ENCODE assay signal across 8 cellular contexts in genomic region chr10:62048919-62049636, GRCh38.
DNase-seq lines count a peak whose midpoint lies in the region; TF ChIP-seq lines count a peak whose summit lies in the region.

No MANE protein-coding gene starts in this region.

- H3K27me3 Mint-ChIP-seq in activated T-cell treated with anti-CD3 and anti-CD28 coated beads, Interleukin-2, amount 50 U/mL, for 24 hours = no peaks in the 10 kb centered on the region

- TF ChIP-seq CTCF in GM12865 (IDR thresholded peaks at IDR 0.05; ENCODE audit: insufficient read depth, low read depth, low read length, missing control alignments) = no peak

- H3K4me3 ChIP-seq in GM12865 (ENCODE audit: low read depth, low read length) = peak overlapping the region; percentile 71

- H3K9me3 Mint-ChIP-seq in activated T-cell treated with anti-CD3 and anti-CD28 coated beads, Interleukin-2, amount 50 U/mL, for 24 hours = peaks cover 6% of the 10 kb centered on the region

- H3K4me3 Mint-ChIP-seq in activated T-cell treated with anti-CD3 and anti-CD28 coated beads, Interleukin-2, amount 50 U/mL, for 24 hours = peak overlapping the region; percentile 90

- H3K4me1 Mint-ChIP-seq in activated T-cell treated with anti-CD3 and anti-CD28 coated beads, Interleukin-2, amount 50 U/mL, for 24 hours (ENCODE audit: low read depth) = peaks cover 99% of the 10 kb centered on the region

- H3K27ac Mint-ChIP-seq in activated T-cell treated with anti-CD3 and anti-CD28 coated beads, Interleukin-2, amount 50 U/mL, for 24 hours = peak overlapping the region; percentile 100

- DNase-seq in GM12865 (ENCODE audit: low read depth) = peak; percentile 66
- DNase-seq in NCI-H748 (lab: John Stamatoyannopoulos, UW; ENCODE audit: unreplicated experiment) = peak; percentile 82
- DNase-seq in activated T-cell treated with anti-CD3 and anti-CD28 coated beads, Interleukin-2, amount 50 U/mL, for 24 hours = peak; percentile 83
- peak; percentile 88 for DNase-seq in epithelial cell of prostate (ENCODE audit: low read depth, low spot score)
- DNase-seq in mucosa of gallbladder (ENCODE audit: low spot score) = peak; percentile 84
- peak; percentile 39 for DNase-seq in stimulated activated CD8-positive, alpha-beta memory T cell treated with anti-CD3 and anti-CD28 coated beads, Interleukin-4, amount 100 ng/mL, for 24 hours (ENCODE audit: low read depth)
- DNase-seq in NCI-H187 (lab: John Stamatoyannopoulos, UW) = no peak
- DNase-seq in NCI-H1930 (lab: John Stamatoyannopoulos, UW) = no peak

- H3K36me3 Mint-ChIP-seq in activated T-cell treated with anti-CD3 and anti-CD28 coated beads, Interleukin-2, amount 50 U/mL, for 24 hours (ENCODE audit: low read depth) = peaks cover 73% of the 10 kb centered on the region

- peak overlapping the region; percentile 68 for H3K27ac ChIP-seq in epithelial cell of prostate

Comparison
In these comparisons a context has a peak if more than half of its experiments do, and no peak if none do; other contexts are left out.
1. DNase-seq: peak in GM12865 (single experiment), NCI-H748 (single experiment), activated T-cell treated with anti-CD3 and anti-CD28 coated beads, Interleukin-2, amount 50 U/mL, for 24 hours (single experiment), epithelial cell of prostate (single experiment), mucosa of gallbladder (single experiment) and stimulated activated CD8-positive, alpha-beta memory T cell treated with anti-CD3 and anti-CD28 coated beads, Interleukin-4, amount 100 ng/mL, for 24 hours (single experiment); none in NCI-H187 (0 of 2) and NCI-H1930 (0 of 2).